11 cellular contexts compared by ENCODE assay signal in the genomic region with DNA sequence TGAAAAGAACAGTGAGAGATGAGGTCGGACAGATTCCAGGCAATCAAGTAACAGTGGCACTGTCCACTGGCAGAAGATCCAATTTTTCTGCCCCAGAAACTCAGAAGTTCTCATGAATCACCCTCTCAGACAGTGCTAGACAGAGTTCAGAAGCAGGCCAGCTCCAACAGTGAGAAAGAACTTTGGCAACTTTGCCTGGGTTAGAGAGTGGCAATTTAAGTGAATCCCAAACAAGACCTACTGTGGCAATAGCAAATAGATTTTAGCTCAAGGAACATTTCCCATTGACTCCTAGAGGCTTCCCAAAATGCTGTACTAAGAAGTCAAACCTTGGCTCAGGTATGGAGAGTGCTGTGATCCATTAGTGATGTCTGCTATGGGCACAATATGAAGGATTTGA. TPM values are rescaled to one million over a fixed set of nuclear protein-coding genes. Genes with fewer than 3 reads are reported as not detected.
A peak's percentile ranks its signal among the peaks of the same experiment; 100 is the strongest.
DNase-seq lines count a peak whose midpoint lies in the region; ATAC-seq and TF ChIP-seq lines count a peak whose summit lies in the region.
"Had no signal": no experiment of that assay in that cellular context is flagged by ENCODE, and none has a peak within 500 bp of the region (broad histone marks: within the 10 kb centered on the region; RNA-seq: fewer than 3 reads in every experiment).

No MANE protein-coding gene starts in this region.

- no peaks in the 10 kb centered on the region for H3K79me1 ChIP-seq in mesenchymal stem cell (replicated peaks; ENCODE audit: low read length, poor library complexity, severe bottlenecking)

- no peak overlapping the region for H2BK120ac ChIP-seq in mesenchymal stem cell (ENCODE audit: low read depth, low read length)

- peak; percentile 46 for DNase-seq in AG20443 (ENCODE audit: low spot score)
- DNase-seq in brain microvascular endothelial cell, result peak; percentile 59
- peak; percentile 55 for DNase-seq in mesenchymal stem cell
- no peak for DNase-seq in NCI-H82 (lab: John Stamatoyannopoulos, UW)
- DNase-seq in effector CD4-positive, alpha-beta T cell, result no peak
- DNase-seq in colonic mucosa, result no peak
- DNase-seq: activated CD4-positive, alpha-beta T cell treated with anti-CD3 and anti-CD28 coated beads, Interleukin-2, amount 50 U/mL, for 48 hours; NCI-H345 had no signal

- intact Hi-C loops in colonic mucosa (cut with DNase I), result no loop called here

- H4K8ac ChIP-seq in mesenchymal stem cell (ENCODE audit: low read length), result peak overlapping the region; percentile 29

- H3K27me3 ChIP-seq in HUES6 (ENCODE audit: control insufficient read depth, insufficient read depth, low read length), result no peaks in the 10 kb centered on the region
- no peaks in the 10 kb centered on the region for H3K27me3 ChIP-seq in brain microvascular endothelial cell (replicated peaks)
- no peaks in the 10 kb centered on the region for H3K27me3 ChIP-seq in mesenchymal stem cell (ENCODE audit: control insufficient read depth in 1 of 2, insufficient read depth in 1 of 2, low read length in 2 of 2)
- no peaks in the 10 kb centered on the region for H3K27me3 ChIP-seq in colonic mucosa
- H3K27me3 ChIP-seq: cardiac muscle cell had no signal

- H3K23ac ChIP-seq in mesenchymal stem cell (ENCODE audit: low read length in 2 of 2), result no peak overlapping the region

- WGBS in mesenchymal stem cell, result 100% methylated on average over 1 of the region's 1 CpG

- H3K4me1 ChIP-seq in HUES6 (ENCODE audit: control insufficient read depth, insufficient read depth, low read length) (peaks cover 33% of the 10 kb centered on the region), mesenchymal stem cell (ENCODE audit: control insufficient read depth, insufficient read depth, low read depth, low read length) (peaks cover 6% of the 10 kb centered on the region), colonic mucosa (no peaks in the 10 kb centered on the region)

- H3K9ac ChIP-seq in HUES6 (ENCODE audit: low read length), result peak overlapping the region; percentile 27
- H3K9ac ChIP-seq in mesenchymal stem cell (ENCODE audit: low read length), result peak overlapping the region; percentile 28
- no peak overlapping the region for H3K9ac ChIP-seq in colonic mucosa (ENCODE audit: low read depth in 2 of 2, low read length in 2 of 2)

- no peak overlapping the region for H3K4me3 ChIP-seq in HUES6 (ENCODE audit: low read depth, low read length)
- H3K4me3 ChIP-seq in brain microvascular endothelial cell (ENCODE audit: low read depth, low read length), result no peak overlapping the region
- H3K4me3 ChIP-seq in mesenchymal stem cell (ENCODE audit: insufficient read depth in 1 of 2, low read depth in 1 of 2, low read length in 2 of 2), result peak overlapping the region in 1 of 2 experiments; percentile 7
- no peak overlapping the region for H3K4me3 ChIP-seq in colonic mucosa
- H3K4me3 ChIP-seq: cardiac muscle cell had no signal

- no peaks in the 10 kb centered on the region; the same call in 1 of the 2 replicates for H3K36me3 ChIP-seq in HUES6 (ENCODE audit: control insufficient read depth, insufficient read depth, low read length)
- H3K36me3 ChIP-seq in brain microvascular endothelial cell (replicated peaks), result no peaks in the 10 kb centered on the region
- peaks cover 6 to 98% of the 10 kb centered on the region in 2 experiments for H3K36me3 ChIP-seq in mesenchymal stem cell (ENCODE audit: control insufficient read depth in 1 of 2, insufficient read depth in 2 of 2, low read depth in 1 of 2, low read length in 2 of 2)
- H3K36me3 ChIP-seq in colonic mucosa, result no peaks in the 10 kb centered on the region
- H3K36me3 ChIP-seq: cardiac muscle cell had no signal

- no peak overlapping the region for H3K14ac ChIP-seq in mesenchymal stem cell (ENCODE audit: low read length in 2 of 2)

- H2AFZ ChIP-seq in mesenchymal stem cell (ENCODE audit: low read depth, low read length), result no peak overlapping the region

- no peak overlapping the region for H2BK5ac ChIP-seq in mesenchymal stem cell (ENCODE audit: low read depth, low read length, poor library complexity, severe bottlenecking)

- no peak overlapping the region for H4K91ac ChIP-seq in mesenchymal stem cell (ENCODE audit: low read length)

- peaks cover 3% of the 10 kb centered on the region; the same call in 1 of the 2 replicates for H3K9me3 ChIP-seq in HUES6 (ENCODE audit: control insufficient read depth, insufficient read depth, low read depth, low read length)
- peaks cover 5% of the 10 kb centered on the region for H3K9me3 ChIP-seq in mesenchymal stem cell (ENCODE audit: control insufficient read depth, low read length)
- no peaks in the 10 kb centered on the region for H3K9me3 ChIP-seq in colonic mucosa

- TF ChIP-seq CTCF in brain microvascular endothelial cell (IDR thresholded peaks at IDR 0.05; ENCODE audit: low read depth, low read length, missing control alignments) (no peak), colonic mucosa (IDR thresholded peaks at IDR 0.05) (no peak)

- ATAC-seq in HG02623 (IDR thresholded peaks at IDR 0.05; ENCODE audit: unreplicated experiment), result no peak

- no peak overlapping the region for H3K4ac ChIP-seq in mesenchymal stem cell (ENCODE audit: low read depth in 1 of 2, low read length in 2 of 2)

- H2AK5ac ChIP-seq in mesenchymal stem cell (ENCODE audit: low read length, severe bottlenecking), result peak overlapping the region; percentile 55

- H2BK15ac ChIP-seq in mesenchymal stem cell (ENCODE audit: low read depth, poor library complexity, severe bottlenecking), result no peak overlapping the region

- H3K4me2 ChIP-seq in mesenchymal stem cell (ENCODE audit: low read length, poor library complexity, severe bottlenecking), result no peak overlapping the region

- H2BK12ac ChIP-seq in mesenchymal stem cell (ENCODE audit: low read length in 2 of 2), result no peak overlapping the region

- in situ Hi-C loops in brain microvascular endothelial cell (cut with HindIII; ENCODE audit: low pct_ligation_motif_present, low sequenced_read_pairs), result no loop called here

- H3K18ac ChIP-seq in mesenchymal stem cell (ENCODE audit: low read depth in 1 of 2, low read length in 2 of 2), result peak overlapping the region in 1 of 2 experiments; percentile 34

- H3K27ac ChIP-seq in HUES6 (ENCODE audit: low read depth, low read length) (peak overlapping the region; percentile 12; the same call in 1 of the 2 replicates), brain microvascular endothelial cell (peak overlapping the region; percentile 34), mesenchymal stem cell (ENCODE audit: low read length, poor library complexity, severe bottlenecking) (no peak overlapping the region), colonic mucosa (no peak overlapping the region)
- H3K27ac ChIP-seq: cardiac muscle cell had no signal

RNA-seq across cellular contexts. Expression of gene CD44, which starts 12.3 kb away (rescaled TPM):
- polyA plus RNA-seq in mesenchymal stem cell (2013, experiment 1 of 2), result 1,373 TPM
- polyA plus RNA-seq in mesenchymal stem cell (2013, experiment 2 of 2), result 1,315 TPM
- 100 to 1,000 TPM; 152 to 171 TPM for total RNA-seq in colonic mucosa

Comparison
In these comparisons a context has a peak if more than half of its experiments do, and no peak if none do; other contexts are left out.
1. DNase-seq: peak in AG20443 (single experiment), brain microvascular endothelial cell (single experiment) and mesenchymal stem cell (single experiment); none in NCI-H82 (single experiment), effector CD4-positive, alpha-beta T cell (single experiment) and colonic mucosa (single experiment).
2. H3K27ac ChIP-seq: peak in HUES6 (single experiment) and brain microvascular endothelial cell (single experiment); none in mesenchymal stem cell (single experiment) and colonic mucosa (single experiment).
3. H3K9ac ChIP-seq: peak in HUES6 (single experiment) and mesenchymal stem cell (single experiment); none in colonic mucosa (0 of 2).